ENCODE assay signal across 1 cellular context in genomic region chr1:192608671-192609070, GRCh38.
TF ChIP-seq lines count a peak whose summit lies in the region.

No MANE protein-coding gene starts in this region.

TF ChIP-seq in IMR-90, 13 proteins besides CTCF, POLR2A, EP300 and RAD21:
- TF ChIP-seq ELK1 (IDR thresholded peaks at IDR 0.05; ENCODE audit: borderline replicate concordance, low read depth, low read length) = no peak
- no peak for TF ChIP-seq FOS (IDR thresholded peaks at IDR 0.05; ENCODE audit: low read depth, low read length)
- no peak for TF ChIP-seq USF2 (IDR thresholded peaks at IDR 0.05; ENCODE audit: low read depth, low read length)
